Comparison of ENCODE assay signal across 8 cellular contexts in genomic region chr6:155881845-155882526, GRCh38.
A peak's percentile ranks its signal among the peaks of the same experiment; 100 is the strongest.
DNase-seq lines count a peak whose midpoint lies in the region; ATAC-seq lines count a peak whose summit lies in the region.

No MANE protein-coding gene starts in this region.

- H2BK15ac ChIP-seq in neuronal stem cell (ENCODE audit: low read length), result no peak overlapping the region

- H3K36me3 Mint-ChIP-seq in activated naive CD8-positive, alpha-beta T cell treated with anti-CD3 and anti-CD28 coated beads, Interleukin-2, amount 50 U/mL, for 24 hours (ENCODE audit: low read depth), result no peaks in the 10 kb centered on the region

- H3K4me1 Mint-ChIP-seq in activated naive CD8-positive, alpha-beta T cell treated with anti-CD3 and anti-CD28 coated beads, Interleukin-2, amount 50 U/mL, for 24 hours, result peaks cover 34% of the 10 kb centered on the region

- H3K27me3 Mint-ChIP-seq in activated naive CD8-positive, alpha-beta T cell treated with anti-CD3 and anti-CD28 coated beads, Interleukin-2, amount 50 U/mL, for 24 hours, result no peaks in the 10 kb centered on the region

- H3K4me2 ChIP-seq in neuronal stem cell (ENCODE audit: insufficient read depth, low read length, poor library complexity, severe bottlenecking), result no peak overlapping the region

- H2AFZ ChIP-seq in neuronal stem cell (ENCODE audit: low read length), result no peak overlapping the region

- H3K9ac ChIP-seq in neuronal stem cell (ENCODE audit: low read depth, low read length, poor library complexity), result no peak overlapping the region

- H3K4me3 ChIP-seq in neuronal stem cell (ENCODE audit: low read length in 2 of 2), result no peak overlapping the region

- H2BK5ac ChIP-seq in neuronal stem cell (ENCODE audit: low read length), result no peak overlapping the region

- H3K36me3 ChIP-seq in neuronal stem cell (replicated peaks in 1 of 2; ENCODE audit: control insufficient read depth in 2 of 2, insufficient read depth in 2 of 2, low read length in 2 of 2), result no peaks in the 10 kb centered on the region

- DNase-seq in activated naive CD8-positive, alpha-beta T cell treated with anti-CD3 and anti-CD28 coated beads, Interleukin-2, amount 50 U/mL, for 24 hours, result no peak
- no peak for DNase-seq in cerebellar cortex (ENCODE audit: low spot score)
- no peak for DNase-seq in GOT3 (lab: John Stamatoyannopoulos, UW)
- DNase-seq in neuronal stem cell (ENCODE audit: low spot score), result no peak
- no peak for DNase-seq in stimulated activated CD4-positive, alpha-beta T cell treated with anti-CD3 and anti-CD28 coated beads, Interleukin-4, amount 100 ng/mL, for 1 hour

- peaks cover 0 to 2% of the 10 kb centered on the region in 2 donors for H3K4me1 ChIP-seq in neuronal stem cell (ENCODE audit: control insufficient read depth in 2 of 2, insufficient read depth in 1 of 2, low read depth in 1 of 2, low read length in 2 of 2)

- H3K14ac ChIP-seq in neuronal stem cell (ENCODE audit: low read length), result no peak overlapping the region

- ATAC-seq in GM18499 (IDR thresholded peaks at IDR 0.05; ENCODE audit: insufficient read depth, unreplicated experiment), result peak; percentile 22
- peak; percentile 24 for ATAC-seq in GM19455 (IDR thresholded peaks at IDR 0.05; ENCODE audit: unreplicated experiment)
- peak; percentile 26 for ATAC-seq in HG03039 (IDR thresholded peaks at IDR 0.05; ENCODE audit: unreplicated experiment)
- peak; percentile 43 for ATAC-seq in activated naive CD8-positive, alpha-beta T cell treated with anti-CD3 and anti-CD28 coated beads, Interleukin-2, amount 50 U/mL, for 24 hours

- H3K27ac Mint-ChIP-seq in activated naive CD8-positive, alpha-beta T cell treated with anti-CD3 and anti-CD28 coated beads, Interleukin-2, amount 50 U/mL, for 24 hours, result peak overlapping the region; percentile 24

- H4K8ac ChIP-seq in neuronal stem cell (ENCODE audit: low read depth, low read length), result no peak overlapping the region

- no peaks in the 10 kb centered on the region for H3K27me3 ChIP-seq in neuronal stem cell (ENCODE audit: control insufficient read depth in 3 of 3, insufficient read depth in 3 of 3, low read depth in 1 of 3, low read length in 3 of 3)

- H3K18ac ChIP-seq in neuronal stem cell (ENCODE audit: low read length), result no peak overlapping the region

- H3K27ac ChIP-seq in neuronal stem cell (replicated peaks; ENCODE audit: low read length), result no peak overlapping the region

- H3K4me3 Mint-ChIP-seq in activated naive CD8-positive, alpha-beta T cell treated with anti-CD3 and anti-CD28 coated beads, Interleukin-2, amount 50 U/mL, for 24 hours, result no peak overlapping the region

- no peak overlapping the region for H2BK12ac ChIP-seq in neuronal stem cell (ENCODE audit: low read length)

- H3K9me3 ChIP-seq in neuronal stem cell (replicated peaks in 1 of 2; ENCODE audit: control insufficient read depth in 2 of 2, insufficient read depth in 1 of 2, low read depth in 1 of 2, low read length in 2 of 2), result no peaks in the 10 kb centered on the region

- no peak overlapping the region for H3K23ac ChIP-seq in neuronal stem cell (ENCODE audit: low read depth, low read length, poor library complexity)

- H3K4ac ChIP-seq in neuronal stem cell (ENCODE audit: low read length), result no peak overlapping the region

- no peaks in the 10 kb centered on the region for H3K79me1 ChIP-seq in neuronal stem cell (ENCODE audit: low read depth, low read length)

- no peak overlapping the region for H2AK5ac ChIP-seq in neuronal stem cell (ENCODE audit: low read depth, low read length)

- H2BK120ac ChIP-seq in neuronal stem cell (ENCODE audit: low read depth, low read length), result no peak overlapping the region

- no CpG with 5 or more reads among the region's 5 CpGs for WGBS in neuronal stem cell (ENCODE audit: extremely low coverage in 2 of 2, insufficient read length in 2 of 2, insufficient replicate concordance in 1 of 2), 2 donors

- H3K9me3 Mint-ChIP-seq in activated naive CD8-positive, alpha-beta T cell treated with anti-CD3 and anti-CD28 coated beads, Interleukin-2, amount 50 U/mL, for 24 hours, result no peaks in the 10 kb centered on the region

- H4K91ac ChIP-seq in neuronal stem cell (ENCODE audit: low read depth, low read length, poor library complexity), result no peak overlapping the region
